8 cellular contexts compared by ENCODE assay signal in the genomic region with DNA sequence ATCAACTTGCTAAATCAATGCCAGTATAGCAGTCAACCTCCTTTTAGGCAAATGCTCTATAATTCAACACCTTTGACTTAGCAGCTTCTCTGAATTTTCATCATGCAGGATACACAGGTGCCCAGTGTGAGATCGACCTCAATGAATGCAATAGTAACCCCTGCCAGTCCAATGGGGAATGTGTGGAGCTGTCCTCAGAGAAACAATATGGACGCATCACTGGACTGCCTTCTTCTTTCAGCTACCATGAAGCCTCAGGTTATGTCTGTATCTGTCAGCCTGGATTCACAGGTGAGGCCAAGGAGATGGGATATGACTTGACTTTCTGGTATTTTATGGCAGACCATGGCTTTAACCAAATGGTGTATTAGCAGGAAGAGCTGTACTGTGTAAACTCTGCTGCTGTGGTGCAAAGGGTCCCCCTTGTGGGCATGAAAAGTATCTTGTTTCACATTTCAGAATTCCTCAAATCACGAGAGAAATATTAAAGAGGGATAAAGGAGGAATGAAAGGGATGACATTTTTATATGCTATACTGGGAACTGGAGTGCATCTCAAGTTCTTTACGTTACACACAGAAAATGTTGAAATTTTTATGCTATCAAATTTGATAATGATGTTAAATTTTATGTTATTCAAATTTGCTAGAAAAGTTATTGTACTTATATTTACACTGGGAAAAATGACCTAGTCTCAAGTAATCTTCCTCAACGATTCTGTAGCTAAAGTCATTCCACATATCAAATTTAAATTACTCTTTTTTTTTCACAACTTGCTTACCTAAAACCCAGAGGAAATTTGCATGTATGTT.
DNase-seq lines count a peak whose midpoint lies in the region; ATAC-seq and TF ChIP-seq lines count a peak whose summit lies in the region.

No MANE protein-coding gene starts in this region.

- intact Hi-C loops in thyroid gland (cut with DNase I) = no loop called here

- H3K27ac ChIP-seq in thyroid gland = no peak overlapping the region

- peaks cover 3% of the 10 kb centered on the region for H3K36me3 Mint-ChIP-seq in brain

- H3K27me3 ChIP-seq in thyroid gland = no peaks in the 10 kb centered on the region

- TF ChIP-seq POLR2A in thyroid gland (IDR thresholded peaks at IDR 0.05) = no peak

- peaks cover 13% of the 10 kb centered on the region for H3K4me1 Mint-ChIP-seq in brain

- no peak overlapping the region for H3K4me3 Mint-ChIP-seq in brain

- WGBS in thyroid gland, 2 donors = 71 to 74% methylated on average over 5 of the region's 5 CpGs

- no peaks in the 10 kb centered on the region for H3K36me3 ChIP-seq in thyroid gland

- H3K4me3 ChIP-seq in thyroid gland (replicated peaks in 1 of 3) = no peak overlapping the region

- peaks cover 3% of the 10 kb centered on the region for H3K27me3 Mint-ChIP-seq in brain

- H3K9me3 ChIP-seq in thyroid gland = no peaks in the 10 kb centered on the region

- TF ChIP-seq CTCF in brain (conservative IDR thresholded peaks at IDR 0.05) = peak; percentile 75 to 87
- peak in 5 of 6 experiments; percentile 20 to 63 (median 53) for TF ChIP-seq CTCF in thyroid gland (IDR thresholded peaks at IDR 0.05)

- peak; percentile 63 for ATAC-seq in GM19043 (IDR thresholded peaks at IDR 0.05; ENCODE audit: low read depth, unreplicated experiment)
- ATAC-seq in HG03460 (IDR thresholded peaks at IDR 0.05; ENCODE audit: unreplicated experiment) = peak; percentile 63
- no peak for ATAC-seq in HG03135 (IDR thresholded peaks at IDR 0.05; ENCODE audit: unreplicated experiment)

- DNase-seq in D341Med (ENCODE audit: low spot score) = peak; percentile 58
- DNase-seq in NCI-H82 treated with DMSO at 0.1 percent for 48 hours (lab: John Stamatoyannopoulos, UW; ENCODE audit: unreplicated experiment) = peak; percentile 45
- peak; percentile 63 for DNase-seq in iris pigment epithelial cell (ENCODE audit: low read depth)
- peak in 1 of 2 donors; percentile 12 for DNase-seq in thyroid gland

- H3K27ac Mint-ChIP-seq in brain = no peak overlapping the region

- no peaks in the 10 kb centered on the region for H3K4me1 ChIP-seq in thyroid gland

- peaks cover 0 to 3% (median 0%) of the 10 kb centered on the region in 5 experiments for H3K9me3 Mint-ChIP-seq in brain
